Comparison of ENCODE assay signal across 31 cellular contexts in the genomic region with DNA sequence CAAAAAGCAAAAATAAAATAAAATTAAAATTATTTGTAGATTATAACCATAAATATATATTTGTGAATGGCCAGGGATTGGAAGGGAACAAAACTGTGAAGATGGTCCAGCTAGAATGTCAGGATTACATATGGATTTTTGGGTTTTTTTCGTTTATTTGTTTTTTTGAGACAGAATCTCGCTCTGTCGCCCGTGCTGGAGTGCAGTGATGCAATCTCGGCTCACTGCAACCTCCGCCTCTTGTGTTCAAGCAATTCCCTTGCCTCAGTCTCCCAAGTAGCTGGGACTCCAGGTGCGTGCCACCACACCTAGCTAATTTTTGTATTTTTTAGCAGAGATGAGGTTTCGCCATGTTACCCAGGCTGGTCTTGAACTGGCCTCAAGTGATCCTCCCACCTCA. TPM values are rescaled to one million over a fixed set of nuclear protein-coding genes. Genes with fewer than 3 reads are reported as not detected.
"Had no signal": no experiment of that assay in that cellular context is flagged by ENCODE, and none has a peak within 500 bp of the region (broad histone marks: within the 10 kb centered on the region; RNA-seq: fewer than 3 reads in every experiment).

No MANE protein-coding gene starts in this region.

- H3K4me1 ChIP-seq: testis, thyroid gland, tibial artery, tibial nerve, upper lobe of left lung, upper lobe of right lung, uterus, vagina had no signal

- ATAC-seq: stimulated activated effector memory CD8-positive, alpha-beta T cell treated with anti-CD3 and anti-CD28 coated beads, Interleukin-12 subunit alpha, Interleukin-12 subunit beta, amount 100 ng/mL, for 72 hours; stimulated activated memory B cell treated with anti-CD40 and anti-IgM and Interleukin-4, amounts not matched to agents 10 μg/mL and 1 μg/mL and 100 μg/mL, for 72 hours; stimulated activated naive B cell treated with anti-CD40 and anti-IgM and Interleukin-4, amounts not matched to agents 10 μg/mL and 1 μg/mL and 100 μg/mL, for 72 hours; stimulated activated naive CD8-positive, alpha-beta T cell treated with anti-CD3 and anti-CD28 coated beads, Interleukin-15, amount 100 ng/mL, for 72 hours; stimulated activated naive CD8-positive, alpha-beta T cell treated with anti-CD3 and anti-CD28 coated beads, Interleukin-15, Interleukin-2, amounts not matched to agents 100 U/mL and 50 U/mL, for 24 hours; upper lobe of right lung had no signal

- H3K36me3 Mint-ChIP-seq: stimulated activated effector memory CD8-positive, alpha-beta T cell treated with anti-CD3 and anti-CD28 coated beads, Interleukin-12 subunit alpha, Interleukin-12 subunit beta, amount 100 ng/mL, for 72 hours; stimulated activated memory B cell treated with anti-CD40 and anti-IgM and Interleukin-4, amounts not matched to agents 10 μg/mL and 1 μg/mL and 100 μg/mL, for 72 hours; stimulated activated naive B cell treated with anti-CD40 and anti-IgM and Interleukin-4, amounts not matched to agents 10 μg/mL and 1 μg/mL and 100 μg/mL, for 72 hours; type B pancreatic cell had no signal

- H3K27me3 ChIP-seq: stomach, suprapubic skin, testis, thyroid gland, tibial artery, transverse colon, upper lobe of left lung, upper lobe of right lung, uterus, vagina had no signal

- FAIRE-seq: urothelium cell line had no signal

- H3K36me3 ChIP-seq: stomach, suprapubic skin, thoracic aorta, thyroid gland, tibial artery, tibial nerve, transverse colon, upper lobe of left lung, upper lobe of right lung, uterus, vagina had no signal

- H3K4me1 Mint-ChIP-seq: stimulated activated effector memory CD8-positive, alpha-beta T cell treated with anti-CD3 and anti-CD28 coated beads, Interleukin-12 subunit alpha, Interleukin-12 subunit beta, amount 100 ng/mL, for 72 hours; stimulated activated memory B cell treated with anti-CD40 and anti-IgM and Interleukin-4, amounts not matched to agents 10 μg/mL and 1 μg/mL and 100 μg/mL, for 72 hours; stimulated activated naive B cell treated with anti-CD40 and anti-IgM and Interleukin-4, amounts not matched to agents 10 μg/mL and 1 μg/mL and 100 μg/mL, for 72 hours; stimulated activated naive CD8-positive, alpha-beta T cell treated with anti-CD3 and anti-CD28 coated beads, Interleukin-15, amount 100 ng/mL, for 72 hours had no signal

- H3K4me3 ChIP-seq: stomach, suprapubic skin, testis, thoracic aorta, thyroid gland, tibial artery, tibial nerve, transverse colon, upper lobe of left lung, upper lobe of right lung, uterus, vagina had no signal

- H3K27ac Mint-ChIP-seq: stimulated activated effector memory CD8-positive, alpha-beta T cell treated with anti-CD3 and anti-CD28 coated beads, Interleukin-12 subunit alpha, Interleukin-12 subunit beta, amount 100 ng/mL, for 72 hours; stimulated activated memory B cell treated with anti-CD40 and anti-IgM and Interleukin-4, amounts not matched to agents 10 μg/mL and 1 μg/mL and 100 μg/mL, for 72 hours; stimulated activated naive B cell treated with anti-CD40 and anti-IgM and Interleukin-4, amounts not matched to agents 10 μg/mL and 1 μg/mL and 100 μg/mL, for 72 hours; stimulated activated naive CD8-positive, alpha-beta T cell treated with anti-CD3 and anti-CD28 coated beads, Interleukin-15, amount 100 ng/mL, for 72 hours; stimulated activated naive CD8-positive, alpha-beta T cell treated with anti-CD3 and anti-CD28 coated beads, Interleukin-15, Interleukin-2, amounts not matched to agents 100 ng/mL and 50 ng/mL, for 24 hours; type B pancreatic cell had no signal

- H3K27me3 Mint-ChIP-seq: stimulated activated naive CD8-positive, alpha-beta T cell treated with anti-CD3 and anti-CD28 coated beads, Interleukin-15, Interleukin-2, amounts not matched to agents 100 ng/mL and 50 ng/mL, for 24 hours had no signal

- H3K4me3 Mint-ChIP-seq: stimulated activated effector memory CD8-positive, alpha-beta T cell treated with anti-CD3 and anti-CD28 coated beads, Interleukin-12 subunit alpha, Interleukin-12 subunit beta, amount 100 ng/mL, for 72 hours; stimulated activated memory B cell treated with anti-CD40 and anti-IgM and Interleukin-4, amounts not matched to agents 10 μg/mL and 1 μg/mL and 100 μg/mL, for 72 hours; stimulated activated naive B cell treated with anti-CD40 and anti-IgM and Interleukin-4, amounts not matched to agents 10 μg/mL and 1 μg/mL and 100 μg/mL, for 72 hours; stimulated activated naive CD8-positive, alpha-beta T cell treated with anti-CD3 and anti-CD28 coated beads, Interleukin-15, amount 100 ng/mL, for 72 hours; stimulated activated naive CD8-positive, alpha-beta T cell treated with anti-CD3 and anti-CD28 coated beads, Interleukin-15, Interleukin-2, amounts not matched to agents 100 ng/mL and 50 ng/mL, for 24 hours; type B pancreatic cell had no signal

- H3K9me3 ChIP-seq: stomach, suprapubic skin, testis, thoracic aorta, thyroid gland, tibial artery, tibial nerve, transverse colon, upper lobe of left lung, upper lobe of right lung, uterus, vagina had no signal

- DNase-seq: stimulated activated CD4-positive, alpha-beta T cell treated with anti-CD3 and anti-CD28 coated beads, Interleukin-2, amount 100 ng/mL, for 48 hours; stimulated activated CD4-positive, alpha-beta T cell treated with anti-CD3 and anti-CD28 coated beads, Interleukin-4, amount 100 ng/mL, for 1 hour; stimulated activated CD4-positive, alpha-beta T cell treated with anti-CD3 and anti-CD28 coated beads, Interleukin-4, amount 100 ng/mL, for 24 hours; stimulated activated CD4-positive, alpha-beta T cell treated with anti-CD3 and anti-CD28 coated beads, Interleukin-4, amount 100 ng/mL, for 4 hours; stimulated activated CD8-positive, alpha-beta memory T cell treated with anti-CD3 and anti-CD28 coated beads, Interleukin-4, amount 100 ng/mL, for 48 hours; stimulated activated naive B cell treated with anti-CD40 and anti-IgM and Interleukin-4, amounts not matched to agents 10 μg/mL and 1 μg/mL and 100 μg/mL, for 72 hours; stimulated activated naive CD4-positive, alpha-beta T cell; stimulated activated naive CD4-positive, alpha-beta T cell treated with Interleukin-2 at 50 U/mL for 16 hours; stimulated activated naive CD8-positive, alpha-beta T cell treated with anti-CD3 and anti-CD28 coated beads, Interleukin-15, amount 100 ng/mL, for 72 hours; stimulated activated naive CD8-positive, alpha-beta T cell treated with anti-CD3 and anti-CD28 coated beads, Interleukin-15, Interleukin-2, amounts not matched to agents 100 U/mL and 50 U/mL, for 24 hours; stomach; substantia nigra; testis; thyroid gland; tibial artery; transverse colon; trophoblast cell; upper lobe of left lung; upper lobe of right lung; uterus had no signal

- H3K9me3 Mint-ChIP-seq: stimulated activated effector memory CD8-positive, alpha-beta T cell treated with anti-CD3 and anti-CD28 coated beads, Interleukin-12 subunit alpha, Interleukin-12 subunit beta, amount 100 ng/mL, for 72 hours; stimulated activated memory B cell treated with anti-CD40 and anti-IgM and Interleukin-4, amounts not matched to agents 10 μg/mL and 1 μg/mL and 100 μg/mL, for 72 hours; stimulated activated naive B cell treated with anti-CD40 and anti-IgM and Interleukin-4, amounts not matched to agents 10 μg/mL and 1 μg/mL and 100 μg/mL, for 72 hours; stimulated activated naive CD8-positive, alpha-beta T cell treated with anti-CD3 and anti-CD28 coated beads, Interleukin-15, amount 100 ng/mL, for 72 hours; stimulated activated naive CD8-positive, alpha-beta T cell treated with anti-CD3 and anti-CD28 coated beads, Interleukin-15, Interleukin-2, amounts not matched to agents 100 ng/mL and 50 ng/mL, for 24 hours; type B pancreatic cell had no signal

- H3K27ac ChIP-seq: stomach, testis, thoracic aorta, thyroid gland, tibial artery, tibial nerve, transverse colon, upper lobe of left lung, upper lobe of right lung, uterus, vagina had no signal

RNA-seq across cellular contexts. Expression of a gene that starts 22.9 kb away (rescaled TPM):
- total RNA-seq: stomach, subcutaneous adipose tissue, thoracic aorta, thyroid gland, tibial nerve, transverse colon, upper lobe of left lung, upper lobe of right lung, ureter, vagina had no signal

RNA-seq across cellular contexts. Expression of a gene that starts 44.5 kb away (rescaled TPM):
- total RNA-seq: vagina had no signal
